1 cellular context compared by ENCODE assay signal in the genomic region with DNA sequence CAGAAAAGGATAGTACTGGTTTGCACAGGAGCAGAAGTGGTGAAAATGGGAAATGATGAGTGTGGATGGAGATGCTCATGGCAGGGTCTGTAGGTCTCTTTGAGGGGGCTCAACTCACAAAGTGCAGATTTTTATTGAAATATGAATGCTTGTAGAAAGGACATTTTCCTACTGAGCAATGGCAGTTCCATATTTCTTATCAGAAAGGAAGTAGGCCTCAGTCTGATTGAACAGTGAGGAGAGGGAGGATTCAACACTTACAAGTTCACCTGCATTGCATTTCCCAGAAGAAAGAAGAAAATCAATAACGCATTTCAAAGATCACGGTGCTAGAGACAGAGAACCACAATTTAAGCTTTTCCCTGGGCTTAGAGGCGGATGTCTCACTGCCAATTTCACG.
TF ChIP-seq lines count a peak whose summit lies in the region.

No MANE protein-coding gene starts in this region.

TF ChIP-seq in GM12878, 131 proteins besides CTCF, POLR2A, EP300 and RAD21:
- TF ChIP-seq NFYA (IDR thresholded peaks at IDR 0.05; ENCODE audit: borderline replicate concordance, low read depth, low read length), result no peak
- no peak for TF ChIP-seq RELA (IDR thresholded peaks at IDR 0.05; ENCODE audit: borderline replicate concordance, partially characterized antibody)
- TF ChIP-seq PML (IDR thresholded peaks at IDR 0.05; ENCODE audit: low read length), result no peak
- no peak for TF ChIP-seq FOXK2 (IDR thresholded peaks at IDR 0.05)
- TF ChIP-seq, protein P1, sequence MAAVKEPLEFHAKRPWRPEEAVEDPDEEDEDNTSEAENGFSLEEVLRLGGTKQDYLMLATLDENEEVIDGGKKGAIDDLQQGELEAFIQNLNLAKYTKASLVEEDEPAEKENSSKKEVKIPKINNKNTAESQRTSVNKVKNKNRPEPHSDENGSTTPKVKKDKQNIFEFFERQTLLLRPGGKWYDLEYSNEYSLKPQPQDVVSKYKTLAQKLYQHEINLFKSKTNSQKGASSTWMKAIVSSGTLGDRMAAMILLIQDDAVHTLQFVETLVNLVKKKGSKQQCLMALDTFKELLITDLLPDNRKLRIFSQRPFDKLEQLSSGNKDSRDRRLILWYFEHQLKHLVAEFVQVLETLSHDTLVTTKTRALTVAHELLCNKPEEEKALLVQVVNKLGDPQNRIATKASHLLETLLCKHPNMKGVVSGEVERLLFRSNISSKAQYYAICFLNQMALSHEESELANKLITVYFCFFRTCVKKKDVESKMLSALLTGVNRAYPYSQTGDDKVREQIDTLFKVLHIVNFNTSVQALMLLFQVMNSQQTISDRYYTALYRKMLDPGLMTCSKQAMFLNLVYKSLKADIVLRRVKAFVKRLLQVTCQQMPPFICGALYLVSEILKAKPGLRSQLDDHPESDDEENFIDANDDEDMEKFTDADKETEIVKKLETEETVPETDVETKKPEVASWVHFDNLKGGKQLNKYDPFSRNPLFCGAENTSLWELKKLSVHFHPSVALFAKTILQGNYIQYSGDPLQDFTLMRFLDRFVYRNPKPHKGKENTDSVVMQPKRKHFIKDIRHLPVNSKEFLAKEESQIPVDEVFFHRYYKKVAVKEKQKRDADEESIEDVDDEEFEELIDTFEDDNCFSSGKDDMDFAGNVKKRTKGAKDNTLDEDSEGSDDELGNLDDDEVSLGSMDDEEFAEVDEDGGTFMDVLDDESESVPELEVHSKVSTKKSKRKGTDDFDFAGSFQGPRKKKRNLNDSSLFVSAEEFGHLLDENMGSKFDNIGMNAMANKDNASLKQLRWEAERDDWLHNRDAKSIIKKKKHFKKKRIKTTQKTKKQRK (IDR thresholded peaks at IDR 0.05; ENCODE audit: low read depth, low read length), result no peak
- TF ChIP-seq, protein P2, sequence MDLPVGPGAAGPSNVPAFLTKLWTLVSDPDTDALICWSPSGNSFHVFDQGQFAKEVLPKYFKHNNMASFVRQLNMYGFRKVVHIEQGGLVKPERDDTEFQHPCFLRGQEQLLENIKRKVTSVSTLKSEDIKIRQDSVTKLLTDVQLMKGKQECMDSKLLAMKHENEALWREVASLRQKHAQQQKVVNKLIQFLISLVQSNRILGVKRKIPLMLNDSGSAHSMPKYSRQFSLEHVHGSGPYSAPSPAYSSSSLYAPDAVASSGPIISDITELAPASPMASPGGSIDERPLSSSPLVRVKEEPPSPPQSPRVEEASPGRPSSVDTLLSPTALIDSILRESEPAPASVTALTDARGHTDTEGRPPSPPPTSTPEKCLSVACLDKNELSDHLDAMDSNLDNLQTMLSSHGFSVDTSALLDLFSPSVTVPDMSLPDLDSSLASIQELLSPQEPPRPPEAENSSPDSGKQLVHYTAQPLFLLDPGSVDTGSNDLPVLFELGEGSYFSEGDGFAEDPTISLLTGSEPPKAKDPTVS (IDR thresholded peaks at IDR 0.05; ENCODE audit: low read depth, low read length), result no peak
